ENCODE assay signal across 2 cellular contexts in the genomic region with DNA sequence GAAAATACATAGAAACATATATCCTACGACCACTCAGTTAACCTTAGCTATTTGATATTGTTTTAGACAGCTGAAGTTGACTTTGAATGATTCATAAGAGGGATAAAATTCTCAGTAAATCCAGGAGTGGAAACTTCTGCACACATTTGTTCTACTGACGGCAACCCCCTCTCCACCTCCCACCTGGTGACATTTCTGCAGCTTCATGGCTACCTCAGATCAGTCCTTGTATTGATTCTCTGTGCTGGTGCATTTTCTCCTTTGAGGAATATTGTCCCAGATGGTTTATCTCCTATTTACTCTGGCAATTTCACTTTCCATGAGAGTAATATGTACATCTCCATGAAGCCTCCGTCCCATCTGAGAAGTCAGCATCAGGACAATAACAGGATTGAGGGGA.
TF ChIP-seq lines count a peak whose summit lies in the region.

No MANE protein-coding gene starts in this region.

TF ChIP-seq in SK-N-SH, 30 proteins besides CTCF, POLR2A, EP300 and RAD21:
- TF ChIP-seq MAX (IDR thresholded peaks at IDR 0.05; ENCODE audit: low read depth) (no peak), CHD2 (IDR thresholded peaks at IDR 0.05; ENCODE audit: low read length, partially characterized antibody) (no peak), FOSL2 (IDR thresholded peaks at IDR 0.05; ENCODE audit: borderline replicate concordance, low read depth) (no peak), TCF12 (IDR thresholded peaks at IDR 0.05) (no peak), FOXJ3 (CRISPR knock-in tag; IDR thresholded peaks at IDR 0.05) (no peak), TEAD4 (IDR thresholded peaks at IDR 0.05; ENCODE audit: borderline replicate concordance, insufficient read depth) (no peak), RXRA (IDR thresholded peaks at IDR 0.05; ENCODE audit: borderline replicate concordance, low read depth) (no peak), YY1 (IDR thresholded peaks at IDR 0.05; ENCODE audit: low read depth) (no peak), MXI1 (IDR thresholded peaks at IDR 0.05; ENCODE audit: low read depth, low read length) (no peak)

TF ChIP-seq in SK-N-SH treated with all-trans-retinoic acid at 6 μM for 48 hours, 23 proteins besides CTCF, POLR2A, EP300 and RAD21:
- TF ChIP-seq, protein P1, sequence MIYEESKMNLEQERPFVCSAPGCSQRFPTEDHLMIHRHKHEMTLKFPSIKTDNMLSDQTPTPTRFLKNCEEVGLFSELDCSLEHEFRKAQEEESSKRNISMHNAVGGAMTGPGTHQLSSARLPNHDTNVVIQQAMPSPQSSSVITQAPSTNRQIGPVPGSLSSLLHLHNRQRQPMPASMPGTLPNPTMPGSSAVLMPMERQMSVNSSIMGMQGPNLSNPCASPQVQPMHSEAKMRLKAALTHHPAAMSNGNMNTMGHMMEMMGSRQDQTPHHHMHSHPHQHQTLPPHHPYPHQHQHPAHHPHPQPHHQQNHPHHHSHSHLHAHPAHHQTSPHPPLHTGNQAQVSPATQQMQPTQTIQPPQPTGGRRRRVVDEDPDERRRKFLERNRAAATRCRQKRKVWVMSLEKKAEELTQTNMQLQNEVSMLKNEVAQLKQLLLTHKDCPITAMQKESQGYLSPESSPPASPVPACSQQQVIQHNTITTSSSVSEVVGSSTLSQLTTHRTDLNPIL (CRISPR knock-in tag; IDR thresholded peaks at IDR 0.05; ENCODE audit: low read depth), result no peak
- TF ChIP-seq CSDC2 (CRISPR knock-in tag; IDR thresholded peaks at IDR 0.05) (no peak), ZC3H10 (CRISPR knock-in tag; IDR thresholded peaks at IDR 0.05) (no peak), TSHZ2 (CRISPR knock-in tag; IDR thresholded peaks at IDR 0.05) (no peak), ZNF70 (CRISPR knock-in tag; IDR thresholded peaks at IDR 0.05) (no peak), ARNTL (CRISPR knock-in tag; IDR thresholded peaks at IDR 0.05; ENCODE audit: borderline replicate concordance, low read depth) (no peak), TCF4 (CRISPR knock-in tag; IDR thresholded peaks at IDR 0.05; ENCODE audit: borderline replicate concordance) (no peak)
